Comparison of ENCODE assay signal across 21 cellular contexts in the genomic region with DNA sequence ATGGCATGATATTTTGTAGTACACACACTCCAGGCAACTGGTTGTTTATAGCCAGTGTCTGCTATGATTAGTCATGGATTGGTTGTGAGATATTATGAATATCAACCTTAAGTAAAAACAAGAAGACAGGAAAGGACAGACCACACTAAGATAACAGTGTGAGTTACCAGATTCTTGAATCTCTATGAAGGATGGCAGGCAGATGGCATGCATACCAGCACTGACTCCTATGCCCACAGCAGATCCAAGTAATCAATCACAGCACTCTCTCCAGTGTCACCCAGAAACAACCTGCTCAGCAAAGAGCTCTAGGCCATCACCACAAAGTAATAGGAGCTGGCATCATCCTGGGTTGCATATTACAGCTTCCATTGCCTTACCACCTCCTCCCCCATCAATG.
DNase-seq lines count a peak whose midpoint lies in the region; ATAC-seq and TF ChIP-seq lines count a peak whose summit lies in the region.
"Had no signal": no experiment of that assay in that cellular context is flagged by ENCODE, and none has a peak within 500 bp of the region (broad histone marks: within the 10 kb centered on the region; RNA-seq: fewer than 3 reads in every experiment).

No MANE protein-coding gene starts in this region.

- H3K4me3 Mint-ChIP-seq in HFFc6 = no peak overlapping the region
- H3K4me3 Mint-ChIP-seq: CD4-positive, alpha-beta T cell had no signal

- no peak overlapping the region; the same call in 1 of the 2 replicates for H3K27ac Mint-ChIP-seq in HFFc6
- H3K27ac Mint-ChIP-seq: CD4-positive, alpha-beta T cell had no signal

- H3K27me3 Mint-ChIP-seq in HFFc6 (ENCODE audit: insufficient read depth) = peaks cover 18% of the 10 kb centered on the region

- TF ChIP-seq CTCF in HFFc6 (IDR thresholded peaks at IDR 0.05) = no peak

- no peak for ATAC-seq in GM18867 (IDR thresholded peaks at IDR 0.05; ENCODE audit: unreplicated experiment)
- ATAC-seq: HCT116, HepG2, K562 had no signal

- DNase-seq in A172 (ENCODE audit: low spot score) (peak; percentile 27), HFFc6 (peak; percentile 4), RPMI7951 (ENCODE audit: low read depth) (peak; percentile 41), kidney tubule cell (ENCODE audit: low spot score) (peak; percentile 33), NCI-H2171 treated with DMSO at 0.1 percent for 48 hours (lab: John Stamatoyannopoulos, UW) (no peak), NCI-H748 treated with DMSO at 0.1 percent for 48 hours (lab: John Stamatoyannopoulos, UW) (no peak)
- DNase-seq: AML-193; Caco-2; CD4-positive, alpha-beta T cell; NCI-H1048; NCI-H1417 treated with DMSO at 0.1 percent for 48 hours; NCI-H1694 treated with DMSO at 0.1 percent for 48 hours; NCI-H2081; NCI-H345; NCI-H510A treated with DMSO at 0.1 percent for 48 hours; Right ventricle myocardium superior; T-helper 1 cell had no signal

- peaks cover 20% of the 10 kb centered on the region; the same call in 1 of the 2 replicates for H3K4me1 Mint-ChIP-seq in HFFc6 (ENCODE audit: low read depth)

- H3K9me3 Mint-ChIP-seq in HFFc6 = no peaks in the 10 kb centered on the region
- H3K9me3 Mint-ChIP-seq: CD4-positive, alpha-beta T cell had no signal

- H3K36me3 Mint-ChIP-seq in HFFc6 (ENCODE audit: low read depth) = no peaks in the 10 kb centered on the region

Comparison
In these comparisons a context has a peak if more than half of its experiments do, and no peak if none do; other contexts are left out.
1. DNase-seq: peak in A172 (single experiment), HFFc6 (single experiment), RPMI7951 (single experiment) and kidney tubule cell (single experiment); none in NCI-H2171 treated with DMSO at 0.1 percent for 48 hours (single experiment) and NCI-H748 treated with DMSO at 0.1 percent for 48 hours (single experiment).